In genomic region chr3:49856181-49857005, GRCh38 we compare ENCODE assay signal across 1 cellular context.
TF ChIP-seq lines count a peak whose summit lies in the region.

TSS of gene TRAIP (minus strand) at chr3:49856564. CDS start at chr3:49856453, 111 bp downstream.

TF ChIP-seq in HepG2, 621 proteins besides CTCF, POLR2A, EP300 and RAD21 (continued from another document and continues in another):
- TF ChIP-seq ZBTB40 (IDR thresholded peaks at IDR 0.05) = peak; percentile 74
- no peak for TF ChIP-seq ZBTB40 (CRISPR knock-in tag; IDR thresholded peaks at IDR 0.05)
- TF ChIP-seq MLLT10 (CRISPR knock-in tag; IDR thresholded peaks at IDR 0.05) = no peak
- TF ChIP-seq ZNF7 (CRISPR knock-in tag; IDR thresholded peaks at IDR 0.05) = no peak
- no peak for TF ChIP-seq ZBTB25 (CRISPR knock-in tag; IDR thresholded peaks at IDR 0.05)
- no peak for TF ChIP-seq ZNF737 (CRISPR knock-in tag; IDR thresholded peaks at IDR 0.05; ENCODE audit: borderline replicate concordance)
- TF ChIP-seq ZNF75D (CRISPR knock-in tag; IDR thresholded peaks at IDR 0.05; ENCODE audit: borderline replicate concordance) = no peak
- TF ChIP-seq PITX1 (CRISPR knock-in tag; IDR thresholded peaks at IDR 0.05) = peak; percentile 15; the same call in 1 of the 2 replicates
- no peak for TF ChIP-seq ZNF180 (CRISPR knock-in tag; IDR thresholded peaks at IDR 0.05; ENCODE audit: borderline replicate concordance, low read depth)
- TF ChIP-seq TOE1 (CRISPR knock-in tag; IDR thresholded peaks at IDR 0.05) = no peak
- peak; percentile 60 for TF ChIP-seq SALL2 (CRISPR knock-in tag; IDR thresholded peaks at IDR 0.05)
- TF ChIP-seq, protein P1, sequence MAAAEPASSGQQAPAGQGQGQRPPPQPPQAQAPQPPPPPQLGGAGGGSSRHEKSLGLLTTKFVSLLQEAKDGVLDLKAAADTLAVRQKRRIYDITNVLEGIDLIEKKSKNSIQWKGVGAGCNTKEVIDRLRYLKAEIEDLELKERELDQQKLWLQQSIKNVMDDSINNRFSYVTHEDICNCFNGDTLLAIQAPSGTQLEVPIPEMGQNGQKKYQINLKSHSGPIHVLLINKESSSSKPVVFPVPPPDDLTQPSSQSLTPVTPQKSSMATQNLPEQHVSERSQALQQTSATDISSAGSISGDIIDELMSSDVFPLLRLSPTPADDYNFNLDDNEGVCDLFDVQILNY (CRISPR knock-in tag; conservative IDR thresholded peaks at IDR 0.05) = peak; percentile 96
- TF ChIP-seq NFYC (CRISPR knock-in tag; IDR thresholded peaks at IDR 0.05) = peak; percentile 89
- peak; percentile 99 for TF ChIP-seq TFDP2 (CRISPR knock-in tag; IDR thresholded peaks at IDR 0.05)
- 0 out of 2 replicates have a peak, but pooled peaks have one; percentile 21 for TF ChIP-seq ZNF256 (CRISPR knock-in tag; conservative IDR thresholded peaks at IDR 0.05)
- 0 out of 2 replicates have a peak, but pooled peaks have one; percentile 55 for TF ChIP-seq RNF2 (conservative IDR thresholded peaks at IDR 0.05; ENCODE audit: low read depth)
- TF ChIP-seq, protein P2, sequence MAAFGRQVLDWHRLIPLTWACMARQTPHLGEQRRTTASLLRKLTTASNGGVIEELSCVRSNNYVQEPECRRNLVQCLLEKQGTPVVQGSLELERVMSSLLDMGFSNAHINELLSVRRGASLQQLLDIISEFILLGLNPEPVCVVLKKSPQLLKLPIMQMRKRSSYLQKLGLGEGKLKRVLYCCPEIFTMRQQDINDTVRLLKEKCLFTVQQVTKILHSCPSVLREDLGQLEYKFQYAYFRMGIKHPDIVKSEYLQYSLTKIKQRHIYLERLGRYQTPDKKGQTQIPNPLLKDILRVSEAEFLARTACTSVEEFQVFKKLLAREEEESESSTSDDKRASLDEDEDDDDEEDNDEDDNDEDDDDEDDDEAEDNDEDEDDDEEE (CRISPR knock-in tag; IDR thresholded peaks at IDR 0.05) = no peak
- TF ChIP-seq ZBTB42 (CRISPR knock-in tag; IDR thresholded peaks at IDR 0.05) = no peak
- no peak for TF ChIP-seq SETDB1 (CRISPR knock-in tag; IDR thresholded peaks at IDR 0.05; ENCODE audit: borderline replicate concordance)
- TF ChIP-seq ZC3H13 (CRISPR knock-in tag; IDR thresholded peaks at IDR 0.05) = peak; percentile 77; the same call in 1 of the 2 replicates
- no peak for TF ChIP-seq ZNF713 (CRISPR knock-in tag; IDR thresholded peaks at IDR 0.05)
- TF ChIP-seq ZNF530 (CRISPR knock-in tag; IDR thresholded peaks at IDR 0.05; ENCODE audit: low read depth) = no peak
- TF ChIP-seq ATF4 (CRISPR knock-in tag; IDR thresholded peaks at IDR 0.05) = 0 out of 4 replicates have a peak, but pooled peaks of 1 of the 2 experiments have one; percentile 43
- TF ChIP-seq GTF3A (CRISPR knock-in tag; conservative IDR thresholded peaks at IDR 0.05) = no peak
- 0 out of 2 replicates have a peak, but pooled peaks have one; percentile 47 for TF ChIP-seq WIZ (CRISPR knock-in tag; IDR thresholded peaks at IDR 0.05)
- TF ChIP-seq ZNF446 (CRISPR knock-in tag; IDR thresholded peaks at IDR 0.05) = no peak
- TF ChIP-seq SMC3 (IDR thresholded peaks at IDR 0.05; ENCODE audit: low read length) = no peak
- no peak for TF ChIP-seq BATF2 (CRISPR knock-in tag; IDR thresholded peaks at IDR 0.05)
- TF ChIP-seq AHR (CRISPR knock-in tag; IDR thresholded peaks at IDR 0.05) = no peak
- no peak for TF ChIP-seq MEIS2 (CRISPR knock-in tag; IDR thresholded peaks at IDR 0.05)
- peak; percentile 22; the same call in 1 of the 2 replicates for TF ChIP-seq NRL (CRISPR knock-in tag; IDR thresholded peaks at IDR 0.05; ENCODE audit: borderline replicate concordance)
- TF ChIP-seq ZNF234 (CRISPR knock-in tag; conservative IDR thresholded peaks at IDR 0.05) = peak; percentile 46; the same call in 1 of the 2 replicates
- TF ChIP-seq ZNF790 (CRISPR knock-in tag; IDR thresholded peaks at IDR 0.05; ENCODE audit: borderline replicate concordance) = no peak; the same call in 1 of the 2 replicates
- TF ChIP-seq ESRRA (CRISPR knock-in tag; IDR thresholded peaks at IDR 0.05; ENCODE audit: low read depth) = no peak
- TF ChIP-seq ZNF746 (CRISPR knock-in tag; IDR thresholded peaks at IDR 0.05) = 0 out of 2 replicates have a peak, but pooled peaks have one; percentile 13
- no peak for TF ChIP-seq MAZ (IDR thresholded peaks at IDR 0.05; ENCODE audit: borderline replicate concordance, low read depth, low read length)
- no peak for TF ChIP-seq MAZ (CRISPR knock-in tag; IDR thresholded peaks at IDR 0.05; ENCODE audit: low read depth)
- no peak for TF ChIP-seq ZNF343 (CRISPR knock-in tag; IDR thresholded peaks at IDR 0.05)
- no peak for TF ChIP-seq BRCA1 (CRISPR knock-in tag; IDR thresholded peaks at IDR 0.05)
- TF ChIP-seq, protein P3, sequence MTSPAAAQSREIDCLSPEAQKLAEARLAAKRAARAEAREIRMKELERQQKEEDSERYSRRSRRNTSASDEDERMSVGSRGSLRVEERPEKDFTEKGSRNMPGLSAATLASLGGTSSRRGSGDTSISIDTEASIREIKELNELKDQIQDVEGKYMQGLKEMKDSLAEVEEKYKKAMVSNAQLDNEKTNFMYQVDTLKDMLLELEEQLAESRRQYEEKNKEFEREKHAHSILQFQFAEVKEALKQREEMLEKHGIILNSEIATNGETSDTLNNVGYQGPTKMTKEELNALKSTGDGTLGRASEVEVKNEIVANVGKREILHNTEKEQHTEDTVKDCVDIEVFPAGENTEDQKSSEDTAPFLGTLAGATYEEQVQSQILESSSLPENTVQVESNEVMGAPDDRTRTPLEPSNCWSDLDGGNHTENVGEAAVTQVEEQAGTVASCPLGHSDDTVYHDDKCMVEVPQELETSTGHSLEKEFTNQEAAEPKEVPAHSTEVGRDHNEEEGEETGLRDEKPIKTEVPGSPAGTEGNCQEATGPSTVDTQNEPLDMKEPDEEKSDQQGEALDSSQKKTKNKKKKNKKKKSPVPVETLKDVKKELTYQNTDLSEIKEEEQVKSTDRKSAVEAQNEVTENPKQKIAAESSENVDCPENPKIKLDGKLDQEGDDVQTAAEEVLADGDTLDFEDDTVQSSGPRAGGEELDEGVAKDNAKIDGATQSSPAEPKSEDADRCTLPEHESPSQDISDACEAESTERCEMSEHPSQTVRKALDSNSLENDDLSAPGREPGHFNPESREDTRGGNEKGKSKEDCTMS (CRISPR knock-in tag; conservative IDR thresholded peaks at IDR 0.05) = no peak
- no peak for TF ChIP-seq HES4 (CRISPR knock-in tag; IDR thresholded peaks at IDR 0.05; ENCODE audit: borderline replicate concordance)
- no peak for TF ChIP-seq ZBTB3 (CRISPR knock-in tag; IDR thresholded peaks at IDR 0.05; ENCODE audit: borderline replicate concordance, low read depth)
- TF ChIP-seq, protein P4, sequence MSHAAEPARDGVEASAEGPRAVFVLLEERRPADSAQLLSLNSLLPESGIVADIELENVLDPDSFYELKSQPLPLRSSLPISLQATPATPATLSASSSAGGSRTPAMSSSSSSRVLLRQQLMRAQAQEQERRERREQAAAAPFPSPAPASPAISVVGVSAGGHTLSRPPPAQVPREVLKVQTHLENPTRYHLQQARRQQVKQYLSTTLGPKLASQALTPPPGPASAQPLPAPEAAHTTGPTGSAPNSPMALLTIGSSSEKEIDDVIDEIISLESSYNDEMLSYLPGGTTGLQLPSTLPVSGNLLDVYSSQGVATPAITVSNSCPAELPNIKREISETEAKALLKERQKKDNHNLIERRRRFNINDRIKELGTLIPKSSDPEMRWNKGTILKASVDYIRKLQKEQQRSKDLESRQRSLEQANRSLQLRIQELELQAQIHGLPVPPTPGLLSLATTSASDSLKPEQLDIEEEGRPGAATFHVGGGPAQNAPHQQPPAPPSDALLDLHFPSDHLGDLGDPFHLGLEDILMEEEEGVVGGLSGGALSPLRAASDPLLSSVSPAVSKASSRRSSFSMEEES (CRISPR knock-in tag; IDR thresholded peaks at IDR 0.05) = no peak
- no peak for TF ChIP-seq KLF6 (CRISPR knock-in tag; IDR thresholded peaks at IDR 0.05)
- TF ChIP-seq, protein P5, sequence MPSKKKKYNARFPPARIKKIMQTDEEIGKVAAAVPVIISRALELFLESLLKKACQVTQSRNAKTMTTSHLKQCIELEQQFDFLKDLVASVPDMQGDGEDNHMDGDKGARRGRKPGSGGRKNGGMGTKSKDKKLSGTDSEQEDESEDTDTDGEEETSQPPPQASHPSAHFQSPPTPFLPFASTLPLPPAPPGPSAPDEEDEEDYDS (CRISPR knock-in tag; IDR thresholded peaks at IDR 0.05) = 0 out of 2 replicates have a peak, but pooled peaks have one; percentile 35
- no peak for TF ChIP-seq NBN (conservative IDR thresholded peaks at IDR 0.05)
- TF ChIP-seq KDM5A (IDR thresholded peaks at IDR 0.05; ENCODE audit: borderline replicate concordance, low read length) = peak; percentile 98
- TF ChIP-seq ZNF839 (CRISPR knock-in tag; IDR thresholded peaks at IDR 0.05; ENCODE audit: borderline replicate concordance) = no peak
